ENCODE assay signal across 17 cellular contexts in the genomic region with DNA sequence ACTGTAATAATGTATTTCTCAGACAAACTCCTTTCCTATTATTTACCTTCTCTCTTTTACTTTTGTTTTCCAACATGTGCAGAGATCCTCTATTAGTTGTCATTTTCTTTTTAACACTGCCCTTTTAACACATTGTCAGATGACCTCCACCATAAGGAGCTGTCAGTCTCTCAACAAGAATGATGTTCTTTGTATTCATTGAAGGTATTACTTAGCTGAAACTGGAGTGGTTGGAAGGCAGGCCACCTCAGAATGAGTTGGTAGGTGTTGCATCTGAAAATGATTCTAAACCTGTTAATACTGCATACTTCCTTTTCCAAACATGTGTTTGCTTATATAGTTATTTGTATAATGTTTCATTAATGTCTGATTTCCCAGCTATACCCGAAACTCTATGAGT. TPM values are rescaled to one million over a fixed set of nuclear protein-coding genes. Genes with fewer than 3 reads are reported as not detected.
DNase-seq lines count a peak whose midpoint lies in the region; ATAC-seq and TF ChIP-seq lines count a peak whose summit lies in the region.
"Had no signal": no experiment of that assay in that cellular context is flagged by ENCODE, and none has a peak within 500 bp of the region (broad histone marks: within the 10 kb centered on the region; RNA-seq: fewer than 3 reads in every experiment).

No MANE protein-coding gene starts in this region.

- H3K4me1 ChIP-seq in PC-3 (ENCODE audit: insufficient read depth, low read length) (0 out of 2 replicates have a peak, but pooled peaks cover 4% of the 10 kb centered on the region), foreskin keratinocyte (peaks cover 19% of the 10 kb centered on the region), BE2C (no peaks in the 10 kb centered on the region)

- H3K9me2 ChIP-seq in PC-3 (replicated peaks; ENCODE audit: low read length): no peaks in the 10 kb centered on the region

- H3K36me3 ChIP-seq in PC-3 (ENCODE audit: low read depth, low read length): peaks cover 9% of the 10 kb centered on the region; the same call in 1 of the 2 replicates
- H3K36me3 ChIP-seq in BE2C: no peaks in the 10 kb centered on the region

- H3K79me2 ChIP-seq in PC-3 (ENCODE audit: low read length): no peaks in the 10 kb centered on the region

- no TSS peak for BruUV-seq in PC-3 (replicated peaks; lab: Mats Ljungman, UMichigan)

- H3F3A ChIP-seq in PC-3 (ENCODE audit: low read length, unreplicated experiment): no peaks in the 10 kb centered on the region

- TF ChIP-seq CTCF in PC-3 (conservative IDR thresholded peaks at IDR 0.05; ENCODE audit: low read depth, low read length) (no peak), foreskin keratinocyte (conservative IDR thresholded peaks at IDR 0.05) (no peak), BE2C (IDR thresholded peaks at IDR 0.05; ENCODE audit: low read depth, low read length) (no peak)

- no peaks in the 10 kb centered on the region for H3K27me3 ChIP-seq in PC-3 (ENCODE audit: low read length)
- H3K27me3 ChIP-seq in foreskin keratinocyte: no peaks in the 10 kb centered on the region
- peaks cover 5% of the 10 kb centered on the region; the same call in 1 of the 2 replicates for H3K27me3 ChIP-seq in BE2C

- H3K4me2 ChIP-seq in PC-3 (ENCODE audit: low read length): no peak overlapping the region

- intact Hi-C loops in PC-3 (cut with micrococcal nuclease): no loop called here

- in situ Hi-C loops in G401 (cut with HindIII; ENCODE audit: low sequenced_read_pairs): no loop called here

- CTCF ChIA-PET in PC-3 (lab: Charles Lee): interaction anchor here (0.6 kb wide), 1 partner anchor 71 kb away, joined by 3 read pairs; no protein-coding TSS in a partner anchor

- H3K4me3 ChIP-seq in PC-3 (ENCODE audit: low read length) (no peak overlapping the region), BE2C (ENCODE audit: low read depth, low read length) (no peak overlapping the region)

- no peak overlapping the region for H3K9ac ChIP-seq in PC-3 (ENCODE audit: low read length)

- H3K27ac ChIP-seq in PC-3 (ENCODE audit: low read length) (no peak overlapping the region), foreskin keratinocyte (peak overlapping the region; percentile 77)
- H3K27ac ChIP-seq: C4-2B had no signal

- H3K9me3 ChIP-seq in PC-3 (ENCODE audit: low read length) (no peaks in the 10 kb centered on the region), BE2C (no peaks in the 10 kb centered on the region)

- POLR2A ChIA-PET in PC-3 (lab: Charles Lee; ENCODE audit: unreplicated experiment): no interaction called here

- H2AFZ ChIP-seq in PC-3 (ENCODE audit: low read length): no peak overlapping the region

- ATAC-seq in GM18520 (IDR thresholded peaks at IDR 0.05; ENCODE audit: unreplicated experiment) (peak; percentile 59), GM19395 (IDR thresholded peaks at IDR 0.05; ENCODE audit: unreplicated experiment) (peak; percentile 55), PC-3 (peak; percentile 46), foreskin keratinocyte (peak; percentile 72)
- ATAC-seq: Right ventricle myocardium inferior had no signal

- H4K20me1 ChIP-seq in PC-3 (ENCODE audit: low read length): no peaks in the 10 kb centered on the region

- DNase-seq in PC-3: peak; percentile 19
- DNase-seq in foreskin keratinocyte: peak in 1 of 2 donors; percentile 57
- DNase-seq in A172 (ENCODE audit: low spot score): no peak
- no peak for DNase-seq in G401 (ENCODE audit: low spot score)
- no peak for DNase-seq in BE2C
- DNase-seq: ACHN; DMS79; IMR-90; NCI-H1417 treated with DMSO at 0.1 percent for 48 hours; NCI-H1930; NCI-H510A; NCI-H748 treated with DMSO at 0.1 percent for 48 hours; NK-92 treated with Interleukin-12 subunit alpha and Interleukin-12 subunit beta, amount 100 ng/mL, for 24 hours had no signal

RNA-seq across cellular contexts. Expression of gene TMEM117, which starts 16.9 kb away (rescaled TPM):
- total RNA-seq in PC-3 (2014; rRNA removed): 7.9 and 9.0 TPM in 2 replicates
- 5.9 and 6.9 TPM in 2 replicates for total RNA-seq in foreskin keratinocyte
- 3.6 and 4.2 TPM in 2 replicates for polyA plus RNA-seq in foreskin keratinocyte
- 9.1 and 12.2 TPM in 2 replicates for total RNA-seq in A172 (2014; rRNA removed; shearing (Covaris generic))
- total RNA-seq in G401 (2014; rRNA removed; shearing (Covaris generic)): 5.2 and 6.2 TPM in 2 replicates
- polyA plus RNA-seq in BE2C (2012; ENCODE audit: insufficient read depth, insufficient read length, low read depth): 0.29 TPM

RNA-seq across cellular contexts. Expression of gene TWF1, which starts 46.6 kb away (rescaled TPM):
- total RNA-seq in PC-3 (2014; rRNA removed): 167 and 226 TPM in 2 replicates
- 134 TPM in 2 replicates for total RNA-seq in foreskin keratinocyte
- polyA plus RNA-seq in foreskin keratinocyte: 53.4 and 61.4 TPM in 2 replicates
- 162 and 201 TPM in 2 replicates for total RNA-seq in A172 (2014; rRNA removed; shearing (Covaris generic))
- 116 and 173 TPM in 2 replicates for total RNA-seq in G401 (2014; rRNA removed; shearing (Covaris generic))
- polyA plus RNA-seq in BE2C (2012; ENCODE audit: insufficient read depth, insufficient read length, low read depth): 24.8 TPM
